Comparison of ENCODE assay signal across 24 cellular contexts in genomic region chr3:174363256-174363655, GRCh38.
DNase-seq lines count a peak whose midpoint lies in the region; ATAC-seq, FAIRE-seq and TF ChIP-seq lines count a peak whose summit lies in the region.
"Had no signal": no experiment of that assay in that cellular context is flagged by ENCODE, and none has a peak within 500 bp of the region (broad histone marks: within the 10 kb centered on the region; RNA-seq: fewer than 3 reads in every experiment).

No MANE protein-coding gene starts in this region.

- no peak overlapping the region for H3K56ac ChIP-seq in H9 (ENCODE audit: insufficient read length, low read depth, low read length)

- H3K14ac ChIP-seq in H9 (ENCODE audit: insufficient read depth, low read length) = no peak overlapping the region

- H4K20me1 ChIP-seq in H9 (ENCODE audit: control insufficient read depth, insufficient read depth, insufficient read length) = no peaks in the 10 kb centered on the region
- H4K20me1 ChIP-seq: BLaER1 treated with 17β-estradiol and CSF1 and Interleukin-3, amounts not matched to agents 10 nM and 100 nM had no signal

- H3K79me1 ChIP-seq in H9 (ENCODE audit: insufficient read depth, low read depth, low read length, poor library complexity, severe bottlenecking) = no peaks in the 10 kb centered on the region

- H3K4me2 ChIP-seq in H9 (ENCODE audit: insufficient read depth, insufficient read length, low read length) = no peak overlapping the region
- H3K4me2 ChIP-seq: BLaER1 treated with 17β-estradiol and CSF1 and Interleukin-3, amounts not matched to agents 10 nM and 100 nM had no signal

- no peak overlapping the region for H3K4me3 Mint-ChIP-seq in H9
- H3K4me3 Mint-ChIP-seq: CD8-positive, alpha-beta T cell had no signal

- H3K4me1 ChIP-seq in adipocyte (ENCODE audit: control insufficient read depth, insufficient read depth, low read length) (peaks cover 9% of the 10 kb centered on the region), kidney (ENCODE audit: control insufficient read depth in 1 of 2, insufficient read depth in 1 of 2, low read depth in 1 of 2, low read length in 2 of 2) (peaks cover 0 to 11% of the 10 kb centered on the region in 2 donors), lower lobe of right lung (no peaks in the 10 kb centered on the region), H9 (ENCODE audit: insufficient read depth, low read length) (no peaks in the 10 kb centered on the region)
- H3K4me1 ChIP-seq: BLaER1 treated with 17β-estradiol and CSF1 and Interleukin-3, amounts not matched to agents 10 nM and 100 nM; HAP-1; SJSA1 had no signal

- no CpG with 5 or more reads among the region's 3 CpGs for WGBS in H9 (ENCODE audit: extremely low coverage, insufficient read length, low lambda C conversion rate)

- H2BK120ac ChIP-seq in H9 (ENCODE audit: low read depth, low read length, poor library complexity, severe bottlenecking) = no peak overlapping the region

- no peaks in the 10 kb centered on the region for H3K79me2 ChIP-seq in H9 (ENCODE audit: insufficient read depth, low read length)

- FAIRE-seq in kidney (lab: Jason Lieb, UNC) = no peak
- FAIRE-seq: GM12892, RCC 7860 had no signal

- H4K8ac ChIP-seq in H9 (replicated peaks; ENCODE audit: insufficient read length, low read depth, low read length) = no peak overlapping the region

- no peak overlapping the region for H2BK20ac ChIP-seq in H9 (ENCODE audit: low read depth, low read length, poor library complexity, severe bottlenecking)

- H2BK12ac ChIP-seq in H9 (ENCODE audit: insufficient read length, low read depth, low read length) = no peak overlapping the region

- H3K27ac ChIP-seq in kidney (ENCODE audit: low read depth in 2 of 2, low read length in 2 of 2) = no peak overlapping the region
- no peak overlapping the region for H3K27ac ChIP-seq in dorsolateral prefrontal cortex
- H3K27ac ChIP-seq in lower lobe of right lung = no peak overlapping the region
- H3K27ac ChIP-seq in H9 (ENCODE audit: insufficient read length, low read depth, low read length) = no peak overlapping the region
- H3K27ac ChIP-seq: BLaER1 treated with 17β-estradiol and CSF1 and Interleukin-3, amounts not matched to agents 10 nM and 100 nM; GM23248; HL-60; SJSA1 had no signal

- H3K23me2 ChIP-seq in H9 (ENCODE audit: insufficient read length, low read depth, low read length, poor library complexity, severe bottlenecking) = no peaks in the 10 kb centered on the region

- no peak overlapping the region for H2AK5ac ChIP-seq in H9 (ENCODE audit: insufficient read length, low read length)

- no peaks in the 10 kb centered on the region for H3K27me3 Mint-ChIP-seq in H9 (ENCODE audit: low read depth)

- no peak overlapping the region for H2BK15ac ChIP-seq in H9 (ENCODE audit: low read depth, low read length)

- peaks cover 0 to under 1% of the 10 kb centered on the region in 2 experiments; a peak in 2 of 5 replicates for H3K9me3 Mint-ChIP-seq in H9

- H3K36me3 Mint-ChIP-seq in H9 (ENCODE audit: insufficient read depth in 1 of 3, low read depth in 3 of 3) = no peaks in the 10 kb centered on the region
- H3K36me3 Mint-ChIP-seq: CD8-positive, alpha-beta T cell had no signal

- H3K27me3 ChIP-seq in adipocyte (replicated peaks; ENCODE audit: control insufficient read depth, insufficient read depth, low read length) = no peaks in the 10 kb centered on the region
- no peaks in the 10 kb centered on the region for H3K27me3 ChIP-seq in dorsolateral prefrontal cortex
- no peaks in the 10 kb centered on the region for H3K27me3 ChIP-seq in lower lobe of right lung (ENCODE audit: low read depth)
- H3K27me3 ChIP-seq in H9 (ENCODE audit: insufficient read depth, low read length) = no peaks in the 10 kb centered on the region
- H3K27me3 ChIP-seq: BLaER1 treated with 17β-estradiol and CSF1 and Interleukin-3, amounts not matched to agents 10 nM and 100 nM; SJSA1 had no signal

- no peak overlapping the region for H4K91ac ChIP-seq in H9 (ENCODE audit: insufficient read length, low read depth, low read length)

- H3T11ph ChIP-seq in H9 (ENCODE audit: low read length) = no peak overlapping the region

- TF ChIP-seq CTCF in kidney (IDR thresholded peaks at IDR 0.05; ENCODE audit: borderline replicate concordance, extremely low read depth, insufficient read depth) (no peak), dorsolateral prefrontal cortex (IDR thresholded peaks at IDR 0.05 in 54 of 56, conservative IDR thresholded peaks at IDR 0.05 in 2 of 56; ENCODE audit: low read depth in 1 of 56, partially characterized antibody in 56 of 56) (no peak), lower lobe of right lung (IDR thresholded peaks at IDR 0.05) (no peak), H9 (conservative IDR thresholded peaks at IDR 0.05) (no peak)

- H3K9ac ChIP-seq in adipocyte (ENCODE audit: low read length) (no peak overlapping the region), kidney (ENCODE audit: low read length in 2 of 2) (no peak overlapping the region), H9 (ENCODE audit: extremely low read depth, insufficient read length, low read length) (no peak overlapping the region)
- H3K9ac ChIP-seq: BLaER1 treated with 17β-estradiol and CSF1 and Interleukin-3, amounts not matched to agents 10 nM and 100 nM; GM23248 had no signal

- H3K27ac Mint-ChIP-seq in H9 = no peak overlapping the region
- H3K27ac Mint-ChIP-seq: CD8-positive, alpha-beta T cell had no signal

- H3K4ac ChIP-seq in H9 (ENCODE audit: low read depth, low read length) = no peak overlapping the region

- intact Hi-C loops in kidney (cut with DNase I) (no loop called here), dorsolateral prefrontal cortex (cut with DNase I) (no loop called here), lower lobe of right lung (cut with DNase I) (no loop called here)

- H2BK5ac ChIP-seq in H9 (ENCODE audit: insufficient read length, low read length) = no peak overlapping the region

- DNase-seq in adipocyte (ENCODE audit: low read depth) (peak; percentile 25), fibroblast of gingiva (ENCODE audit: low read depth) (peak; percentile 29), myocyte (ENCODE audit: low read depth) (peak; percentile 14), kidney (no peak), dorsolateral prefrontal cortex (no peak), lower lobe of right lung (no peak), H9 (no peak)
- DNase-seq: Calu3; CD8-positive, alpha-beta T cell; DMS153; GM23248; KBM-7; NCI-H1105; NCI-H1694 treated with DMSO at 0.1 percent for 48 hours; NCI-H2081 treated with DMSO at 0.1 percent for 48 hours; NCI-H2171 treated with DMSO at 0.1 percent for 48 hours; NCI-H446; NCI-H526 treated with DMSO at 0.1 percent for 48 hours had no signal

- H2AFZ ChIP-seq in H9 (ENCODE audit: low read length) = no peak overlapping the region
- H2AFZ ChIP-seq: GM23248 had no signal

- no peak overlapping the region for H3K23ac ChIP-seq in H9 (ENCODE audit: insufficient read length, low read depth, low read length)

- no peak for ATAC-seq in lower lobe of right lung
- ATAC-seq: CD8-positive, alpha-beta T cell had no signal

- H3K9me3 ChIP-seq in adipocyte (ENCODE audit: control insufficient read depth, low read length) (no peaks in the 10 kb centered on the region), kidney (ENCODE audit: control insufficient read depth in 1 of 2, low read length in 2 of 2) (no peaks in the 10 kb centered on the region), lower lobe of right lung (no peaks in the 10 kb centered on the region), H9 (ENCODE audit: control insufficient read depth, low read depth, low read length) (no peaks in the 10 kb centered on the region)
- H3K9me3 ChIP-seq: HAP-1, SJSA1 had no signal

- H3K36me3 ChIP-seq in adipocyte (ENCODE audit: control insufficient read depth, insufficient read depth, low read length, severe bottlenecking) (no peaks in the 10 kb centered on the region), kidney (ENCODE audit: control insufficient read depth in 1 of 2, insufficient read depth in 2 of 2, low read length in 2 of 2) (no peaks in the 10 kb centered on the region), lower lobe of right lung (no peaks in the 10 kb centered on the region)
- H3K36me3 ChIP-seq: BLaER1 treated with 17β-estradiol and CSF1 and Interleukin-3, amounts not matched to agents 10 nM and 100 nM; HAP-1; SJSA1 had no signal

- H4K5ac ChIP-seq in H9 (ENCODE audit: insufficient read length, low read depth, low read length) = no peak overlapping the region

- H3K4me3 ChIP-seq in adipocyte (ENCODE audit: low read length) (no peak overlapping the region), kidney (ENCODE audit: low read length in 2 of 2) (no peak overlapping the region), dorsolateral prefrontal cortex (no peak overlapping the region), lower lobe of right lung (no peak overlapping the region)
- H3K4me3 ChIP-seq: BLaER1 treated with 17β-estradiol and CSF1 and Interleukin-3, amounts not matched to agents 10 nM and 100 nM; GM23248; HAP-1; SJSA1 had no signal

- no peak overlapping the region for H3K18ac ChIP-seq in H9 (ENCODE audit: insufficient read length, low read depth, low read length)

- no peaks in the 10 kb centered on the region for H3K4me1 Mint-ChIP-seq in H9

Comparison
In these comparisons a context has a peak if more than half of its experiments do, and no peak if none do; other contexts are left out.
1. DNase-seq: peak in adipocyte (single experiment), fibroblast of gingiva (single experiment) and myocyte (single experiment); none in kidney (single experiment), dorsolateral prefrontal cortex (0 of 10), lower lobe of right lung (single experiment) and H9 (single experiment).